ENCODE assay signal across 30 cellular contexts in the genomic region with DNA sequence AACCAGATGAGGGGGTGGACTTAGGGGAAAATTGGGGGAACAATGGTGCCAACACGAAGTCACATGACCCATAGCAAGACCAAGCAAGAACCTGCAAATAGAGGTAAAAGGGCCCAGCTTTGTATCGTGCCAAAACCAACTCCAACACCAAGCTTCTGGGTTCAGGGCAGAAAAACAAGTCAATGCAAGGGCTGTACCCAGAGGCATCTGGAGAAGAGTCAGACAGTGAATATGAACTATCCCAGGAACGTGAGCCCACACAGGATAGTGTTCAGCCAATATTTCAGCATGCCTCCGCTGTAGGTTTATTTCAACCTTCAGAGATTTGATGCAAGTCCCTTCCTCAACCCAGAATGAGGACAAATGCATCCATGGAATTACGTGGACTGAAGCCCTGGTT. TPM values are rescaled to one million over a fixed set of nuclear protein-coding genes. Genes with fewer than 3 reads are reported as not detected.
A peak's percentile ranks its signal among the peaks of the same experiment; 100 is the strongest.
DNase-seq lines count a peak whose midpoint lies in the region; ATAC-seq and TF ChIP-seq lines count a peak whose summit lies in the region.
"Had no signal": no experiment of that assay in that cellular context is flagged by ENCODE, and none has a peak within 500 bp of the region (broad histone marks: within the 10 kb centered on the region; RNA-seq: fewer than 3 reads in every experiment).

No MANE protein-coding gene starts in this region.

- H3K27ac ChIP-seq in AG04450 (ENCODE audit: low read depth, low read length): peak overlapping the region; percentile 81
- H3K27ac ChIP-seq in mammary epithelial cell (ENCODE audit: insufficient read depth, low read depth, low read length): peak overlapping the region; percentile 4
- H3K27ac ChIP-seq in mesenchymal stem cell (ENCODE audit: low read length, poor library complexity, severe bottlenecking): peak overlapping the region; percentile 55
- H3K27ac ChIP-seq in transverse colon: no peak overlapping the region
- H3K27ac ChIP-seq: cardiac muscle cell, coronary artery, stomach, tibial artery had no signal

- peak overlapping the region in 1 of 2 experiments; percentile 64 for H3K4ac ChIP-seq in mesenchymal stem cell (ENCODE audit: low read depth in 1 of 2, low read length in 2 of 2)

- WGBS in mammary epithelial cell (ENCODE audit: low coverage, missing lambda C conversion rate): 5% methylated on average over 4 of the region's 5 CpGs
- WGBS in mesenchymal stem cell: 95% methylated on average over 5 of the region's 5 CpGs
- WGBS in transverse colon (ENCODE audit: low coverage in 1 of 2), 2 donors: 91% methylated on average over 5 of the region's 5 CpGs; no CpG with 5 or more reads in 1 of the 2 donors

- H3K36me3 Mint-ChIP-seq in activated CD8-positive, alpha-beta memory T cell treated with anti-CD3 and anti-CD28 coated beads, Interleukin-2, amount 10 ng/mL, durations not matched to agents 7 days and 5 days: no peaks in the 10 kb centered on the region
- H3K36me3 Mint-ChIP-seq: mesothelial cell of epicardium; naive thymus-derived CD4-positive, alpha-beta T cell had no signal

- H3K4me3 ChIP-seq in AG04450 (ENCODE audit: low read depth, low read length): no peak overlapping the region
- H3K4me3 ChIP-seq in mammary epithelial cell (replicated peaks in 1 of 3; ENCODE audit: insufficient read depth in 1 of 3, low read depth in 2 of 3, low read length in 3 of 3): no peak overlapping the region
- H3K4me3 ChIP-seq in mesenchymal stem cell (ENCODE audit: insufficient read depth in 1 of 2, low read depth in 1 of 2, low read length in 2 of 2): no peak overlapping the region
- no peak overlapping the region for H3K4me3 ChIP-seq in transverse colon
- H3K4me3 ChIP-seq: BLaER1, cardiac muscle cell, coronary artery, stomach, tibial artery had no signal

- POLR2A ChIA-PET in AG04450 (lab: Yijun Ruan, JAX): interaction anchor here (1.2 to 1.9 kb wide), 2 partner anchors 15 to 32 kb away, joined by 3 to 4 read pairs; partner anchors contain the start of genes ZMYM1 and ZMYM6

- H3K9ac ChIP-seq in mammary epithelial cell (ENCODE audit: insufficient read depth, low read length) (no peak overlapping the region), mesenchymal stem cell (ENCODE audit: low read length) (no peak overlapping the region)

- intact Hi-C loops in mammary epithelial cell (cut with micrococcal nuclease) (no loop called here), transverse colon (cut with DNase I; ENCODE audit: low total_unique reads) (no loop called here)

- H4K20me1 ChIP-seq in mammary epithelial cell (ENCODE audit: insufficient read depth, low read length): no peaks in the 10 kb centered on the region
- H4K20me1 ChIP-seq: BLaER1 had no signal

- dilution Hi-C loops in mammary epithelial cell (cut with HindIII; ENCODE audit: low sequenced_read_pairs): loop anchor here (5.0 kb wide), 1 partner anchor 69 kb away; no protein-coding TSS in a partner anchor

- TF ChIP-seq EP300 in Ishikawa (IDR thresholded peaks at IDR 0.05; ENCODE audit: borderline replicate concordance): no peak
- no peak for TF ChIP-seq EP300 in transverse colon (IDR thresholded peaks at IDR 0.05; ENCODE audit: low read depth)

- H3K4me2 ChIP-seq in mammary epithelial cell (ENCODE audit: insufficient read depth, low read depth, low read length) (peak overlapping the region; percentile 38), mesenchymal stem cell (ENCODE audit: low read length, poor library complexity, severe bottlenecking) (no peak overlapping the region)

- no peak for TF ChIP-seq POLR2A in transverse colon (IDR thresholded peaks at IDR 0.05)

- H2BK15ac ChIP-seq in mesenchymal stem cell (ENCODE audit: low read depth, poor library complexity, severe bottlenecking): peak overlapping the region; percentile 37

- peaks cover 9% of the 10 kb centered on the region for H3K27me3 Mint-ChIP-seq in activated CD8-positive, alpha-beta memory T cell treated with anti-CD3 and anti-CD28 coated beads, Interleukin-2, amount 10 ng/mL, durations not matched to agents 7 days and 5 days
- H3K27me3 Mint-ChIP-seq: effector memory CD8-positive, alpha-beta T cell had no signal

- peak overlapping the region; percentile 65 for H4K8ac ChIP-seq in mesenchymal stem cell (ENCODE audit: low read length)

- H3K36me3 ChIP-seq in mammary epithelial cell (ENCODE audit: insufficient read depth, low read length) (no peaks in the 10 kb centered on the region), mesenchymal stem cell (ENCODE audit: control insufficient read depth in 1 of 2, insufficient read depth in 2 of 2, low read depth in 1 of 2, low read length in 2 of 2) (no peaks in the 10 kb centered on the region), transverse colon (no peaks in the 10 kb centered on the region)
- H3K36me3 ChIP-seq: BLaER1, cardiac muscle cell, stomach, tibial artery had no signal

- H3K9me3 ChIP-seq in AG04450 (ENCODE audit: control insufficient read depth, insufficient read depth, low read length) (no peaks in the 10 kb centered on the region), mammary epithelial cell (replicated peaks; ENCODE audit: insufficient read depth, low read length) (no peaks in the 10 kb centered on the region), mesenchymal stem cell (ENCODE audit: control insufficient read depth, low read length) (no peaks in the 10 kb centered on the region), transverse colon (no peaks in the 10 kb centered on the region)
- H3K9me3 ChIP-seq: stomach, tibial artery had no signal

- DNase-seq in AG04450 (ENCODE audit: low read depth, low spot score) (no peak), mammary epithelial cell (peak; percentile 16), mesenchymal stem cell (no peak), transverse colon (no peak)
- no peak for DNase-seq in activated CD8-positive, alpha-beta memory T cell treated with anti-CD3 and anti-CD28 coated beads, Interleukin-2, amount 10 ng/mL, durations not matched to agents 7 days and 5 days
- no peak for DNase-seq in activated naive CD4-positive, alpha-beta T cell treated with Interleukin-2 at 50 U/mL for 16 hours
- DNase-seq: activated B cell treated with CpG ODN at 0.5 μM for 24 hours; activated CD4-positive, alpha-beta T cell treated with anti-CD3 and anti-CD28 coated beads, Interleukin-2, amount 50 U/mL, for 1 hour; activated CD8-positive, alpha-beta memory T cell treated with anti-CD3 and anti-CD28 coated beads, Interleukin-2, amount 50 U/mL, for 4 hours; activated naive CD4-positive, alpha-beta T cell treated with anti-CD3 and anti-CD28 coated beads, Interleukin-2, amount 50 U/mL, for 16 hours; amygdala; effector memory CD8-positive, alpha-beta T cell; H7; KG1; naive thymus-derived CD4-positive, alpha-beta T cell; NCI-H2171; NCI-H510A treated with DMSO at 0.1 percent for 48 hours; occipital lobe; SIG-M5; stimulated activated CD4-positive, alpha-beta T cell treated with anti-CD3 and anti-CD28 coated beads, Interleukin-2, amount 100 ng/mL, for 24 hours; stomach; tibial artery had no signal

- no peak for ATAC-seq in activated CD8-positive, alpha-beta memory T cell treated with anti-CD3 and anti-CD28 coated beads, Interleukin-2, amount 10 ng/mL, durations not matched to agents 7 days and 5 days
- no peak for ATAC-seq in HG03521 (IDR thresholded peaks at IDR 0.05; ENCODE audit: unreplicated experiment)
- ATAC-seq: effector memory CD8-positive, alpha-beta T cell; left lobe of liver; naive thymus-derived CD4-positive, alpha-beta T cell had no signal

- no peak for TF ChIP-seq RAD21 in Ishikawa (IDR thresholded peaks at IDR 0.05; ENCODE audit: low read depth)

- H3K4me1 ChIP-seq in mammary epithelial cell (ENCODE audit: insufficient read depth, low read length) (peaks cover 14% of the 10 kb centered on the region), mesenchymal stem cell (ENCODE audit: control insufficient read depth, insufficient read depth, low read depth, low read length) (peaks cover 4% of the 10 kb centered on the region), transverse colon (no peaks in the 10 kb centered on the region)
- H3K4me1 ChIP-seq: stomach, tibial artery had no signal

- H3K27me3 ChIP-seq in AG04450 (ENCODE audit: control insufficient read depth, insufficient read depth, low read length) (peaks cover 3% of the 10 kb centered on the region), mammary epithelial cell (ENCODE audit: insufficient read depth, low read length) (no peaks in the 10 kb centered on the region), mesenchymal stem cell (ENCODE audit: control insufficient read depth in 1 of 2, insufficient read depth in 1 of 2, low read length in 2 of 2) (peaks cover 0 to 10% of the 10 kb centered on the region in 2 experiments), transverse colon (no peaks in the 10 kb centered on the region)
- H3K27me3 ChIP-seq: BLaER1, cardiac muscle cell, stomach, tibial artery had no signal

- H2AFZ ChIP-seq in mammary epithelial cell (ENCODE audit: low read depth, low read length): peak overlapping the region; percentile 82
- H2AFZ ChIP-seq in mesenchymal stem cell (ENCODE audit: low read depth, low read length): peak overlapping the region; percentile 43

- H2BK5ac ChIP-seq in mesenchymal stem cell (ENCODE audit: low read depth, low read length, poor library complexity, severe bottlenecking): no peak overlapping the region

- no peak overlapping the region for H3K23ac ChIP-seq in mesenchymal stem cell (ENCODE audit: low read length in 2 of 2)

- no peak overlapping the region for H2AK5ac ChIP-seq in mesenchymal stem cell (ENCODE audit: low read length, severe bottlenecking)

- BruUV-seq in mammary epithelial cell (replicated peaks; lab: Mats Ljungman, UMichigan): no TSS peak

- TF ChIP-seq CTCF in AG04450 (IDR thresholded peaks at IDR 0.05; ENCODE audit: low read depth, low read length) (no peak), mammary epithelial cell (conservative IDR thresholded peaks at IDR 0.05 in 1 of 2, IDR thresholded peaks at IDR 0.05 in 1 of 2; ENCODE audit: extremely low read depth in 1 of 2, insufficient read depth in 1 of 2, low read depth in 1 of 2, low read length in 2 of 2) (no peak), transverse colon (IDR thresholded peaks at IDR 0.05) (no peak)

- H2BK12ac ChIP-seq in mesenchymal stem cell (ENCODE audit: low read length in 2 of 2): peak overlapping the region; percentile 82 to 84

- CTCF ChIA-PET in AG04450 (lab: Charles Lee): no interaction called here
- CTCF ChIA-PET in mammary epithelial cell (lab: Charles Lee; ENCODE audit: low non-redundant PET): no interaction called here
- CTCF ChIA-PET in activated CD8-positive, alpha-beta memory T cell treated with anti-CD3 and anti-CD28 coated beads, Interleukin-2, amount 10 ng/mL, durations not matched to agents 7 days and 5 days (lab: Charles Lee): no interaction called here

- H3K79me2 ChIP-seq in mammary epithelial cell (ENCODE audit: insufficient read depth, low read length): no peaks in the 10 kb centered on the region

- H2BK120ac ChIP-seq in mesenchymal stem cell (ENCODE audit: low read depth, low read length): no peak overlapping the region

- H3K4me3 Mint-ChIP-seq in activated CD8-positive, alpha-beta memory T cell treated with anti-CD3 and anti-CD28 coated beads, Interleukin-2, amount 10 ng/mL, durations not matched to agents 7 days and 5 days: no peak overlapping the region
- H3K4me3 Mint-ChIP-seq: activated B cell treated with CpG ODN at 0.5 μM for 24 hours; activated T-helper 1 cell treated with anti-CD3 and anti-CD28 coated beads, Interleukin-12 subunit alpha, Interleukin-12 subunit beta, Interleukin-2, Interleukin-4 antibody, amounts not matched to agents 30 ng/mL and 10 ng/mL and 1 ng/mL, durations not matched to agents 14 hours and 24 hours and 36 hours; effector memory CD8-positive, alpha-beta T cell; mesothelial cell of epicardium; naive thymus-derived CD4-positive, alpha-beta T cell had no signal

- in situ Hi-C loops in mammary epithelial cell (cut with MboI; ENCODE audit: low sequenced_read_pairs in 2 of 2): no loop called here
- in situ Hi-C loops in transverse colon (cut with MboI; ENCODE audit: low pct_ligation_motif_present in 1 of 4, low pct_unique_long_range_greater_than_20kb in 1 of 4, low sequenced_read_pairs in 3 of 4): no loop called here

- H3K79me1 ChIP-seq in mesenchymal stem cell (replicated peaks; ENCODE audit: low read length, poor library complexity, severe bottlenecking): no peaks in the 10 kb centered on the region

- H3K27ac Mint-ChIP-seq in activated CD8-positive, alpha-beta memory T cell treated with anti-CD3 and anti-CD28 coated beads, Interleukin-2, amount 10 ng/mL, durations not matched to agents 7 days and 5 days: no peak overlapping the region
- H3K27ac Mint-ChIP-seq: activated B cell treated with CpG ODN at 0.5 μM for 24 hours; activated T-helper 1 cell treated with anti-CD3 and anti-CD28 coated beads, Interleukin-12 subunit alpha, Interleukin-12 subunit beta, Interleukin-2, Interleukin-4 antibody, amounts not matched to agents 30 ng/mL and 10 ng/mL and 1 ng/mL, durations not matched to agents 14 hours and 24 hours and 36 hours; mesothelial cell of epicardium; naive thymus-derived CD4-positive, alpha-beta T cell had no signal

- peaks cover 5% of the 10 kb centered on the region for H3K4me1 Mint-ChIP-seq in activated CD8-positive, alpha-beta memory T cell treated with anti-CD3 and anti-CD28 coated beads, Interleukin-2, amount 10 ng/mL, durations not matched to agents 7 days and 5 days
- H3K4me1 Mint-ChIP-seq: mesothelial cell of epicardium had no signal

- H3K14ac ChIP-seq in mesenchymal stem cell (ENCODE audit: low read length in 2 of 2): no peak overlapping the region

- no peaks in the 10 kb centered on the region for H3K9me3 Mint-ChIP-seq in activated CD8-positive, alpha-beta memory T cell treated with anti-CD3 and anti-CD28 coated beads, Interleukin-2, amount 10 ng/mL, durations not matched to agents 7 days and 5 days (ENCODE audit: low read depth)
- H3K9me3 Mint-ChIP-seq: activated B cell treated with CpG ODN at 0.5 μM for 24 hours; activated T-helper 1 cell treated with anti-CD3 and anti-CD28 coated beads, Interleukin-12 subunit alpha, Interleukin-12 subunit beta, Interleukin-2, Interleukin-4 antibody, amounts not matched to agents 30 ng/mL and 10 ng/mL and 1 ng/mL, durations not matched to agents 14 hours and 24 hours and 36 hours; effector memory CD8-positive, alpha-beta T cell; naive thymus-derived CD4-positive, alpha-beta T cell had no signal

- H3K18ac ChIP-seq in mesenchymal stem cell (ENCODE audit: low read depth in 1 of 2, low read length in 2 of 2): peak overlapping the region; percentile 46 to 77

- H4K91ac ChIP-seq in mesenchymal stem cell (ENCODE audit: low read length): peak overlapping the region; percentile 44

RNA-seq across cellular contexts. Expression of gene ZMYM6, which starts 15.0 kb away (rescaled TPM):
- polyA plus RNA-seq in AG04450 (2011; rRNA removed) (12.1 and 12.2 TPM in 2 replicates), mammary epithelial cell (4.7 TPM)
- 13.2 and 18.5 TPM in 2 replicates for polyA minus RNA-seq in AG04450 (2011; rRNA and poly(A)+ RNA removed)
- total RNA-seq in mammary epithelial cell (10 to 100 TPM; 22.1 to 35.7 TPM), transverse colon (10 to 100 TPM in 3 of 4 donors, 1 to 10 TPM in 1; 9.0 to 39.4 (median 24.1) TPM)
- 27.6 TPM for polyA minus RNA-seq in mammary epithelial cell
- 14.8 TPM for polyA plus RNA-seq in mesenchymal stem cell (2013, experiment 1 of 2)
- 14.3 TPM for polyA plus RNA-seq in mesenchymal stem cell (2013, experiment 2 of 2)
- 10 to 100 TPM; 18.9 to 20.4 TPM for total RNA-seq in activated CD8-positive, alpha-beta memory T cell treated with anti-CD3 and anti-CD28 coated beads, Interleukin-2, amount 10 ng/mL, durations not matched to agents 7 days and 5 days

RNA-seq across cellular contexts. Expression of gene ZMYM1, which starts 32.5 kb away (rescaled TPM):
- polyA plus RNA-seq in AG04450 (2011; rRNA removed) (9.7 and 12.9 TPM in 2 replicates), mammary epithelial cell (10.2 TPM)
- 21.2 and 38.6 TPM in 2 replicates for polyA minus RNA-seq in AG04450 (2011; rRNA and poly(A)+ RNA removed)
- total RNA-seq in mammary epithelial cell (10 to 100 TPM; 20.6 to 38.5 TPM), transverse colon (10 to 100 TPM in 3 of 4 donors, 1 to 10 TPM in 1; 3.7 to 19.7 (median 13.5) TPM)
- polyA minus RNA-seq in mammary epithelial cell: 47.1 TPM
- polyA plus RNA-seq in mesenchymal stem cell (2013, experiment 1 of 2): 6.8 TPM
- polyA plus RNA-seq in mesenchymal stem cell (2013, experiment 2 of 2): 7.2 TPM
- total RNA-seq in activated CD8-positive, alpha-beta memory T cell treated with anti-CD3 and anti-CD28 coated beads, Interleukin-2, amount 10 ng/mL, durations not matched to agents 7 days and 5 days: 10 to 100 TPM; 11.7 to 14.5 TPM

Comparison
In these comparisons a context has a peak if more than half of its experiments do, and no peak if none do; other contexts are left out.
1. H3K27ac ChIP-seq: peak in AG04450 (single experiment), mammary epithelial cell (single experiment) and mesenchymal stem cell (single experiment); none in transverse colon (0 of 4).